Comparison of ENCODE assay signal across 8 cellular contexts in the genomic region with DNA sequence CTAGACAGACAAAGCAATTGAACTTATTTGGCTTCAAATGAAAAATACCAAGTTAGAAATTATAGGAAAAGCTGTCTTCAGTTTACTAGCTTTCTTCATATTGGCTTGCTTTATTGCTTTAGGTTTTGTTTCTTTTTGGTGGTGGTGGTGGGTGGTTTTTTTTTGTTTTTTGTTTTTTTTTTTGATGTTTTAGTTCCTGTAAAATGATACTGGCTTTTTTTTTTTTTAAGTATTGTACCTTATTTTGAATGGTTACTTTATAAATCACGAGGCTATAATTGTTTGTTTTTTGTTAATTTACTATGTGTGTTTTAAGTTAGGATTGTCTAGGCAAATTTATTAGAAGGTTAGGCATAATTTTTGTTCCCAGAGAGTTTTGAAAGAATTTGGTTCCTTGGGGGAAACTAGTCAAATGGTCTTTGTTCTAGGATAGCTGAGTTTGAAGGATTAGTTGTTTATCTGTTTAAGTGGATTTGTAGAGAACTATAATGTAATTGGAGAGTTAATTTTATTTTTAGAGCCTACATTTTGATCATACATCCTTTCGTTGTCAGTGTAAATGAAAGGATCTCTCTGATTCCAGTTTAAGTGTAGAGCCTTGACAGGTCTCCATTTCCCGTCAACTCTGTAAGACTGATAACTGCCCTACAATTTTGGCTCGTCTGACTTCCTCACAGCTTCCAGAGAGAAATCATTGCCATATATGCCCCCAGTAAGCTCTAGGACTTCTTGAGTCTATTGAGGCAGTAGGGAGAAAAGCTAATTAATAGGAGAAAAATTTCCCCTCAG. TPM values are rescaled to one million over a fixed set of nuclear protein-coding genes. Genes with fewer than 3 reads are reported as not detected.
DNase-seq lines count a peak whose midpoint lies in the region; ATAC-seq and TF ChIP-seq lines count a peak whose summit lies in the region.

No MANE protein-coding gene starts in this region.

- H3K27ac Mint-ChIP-seq in natural killer cell, result peak overlapping the region; percentile 100

- DNase-seq in MG63 (no peak), cardiac fibroblast (ENCODE audit: low read depth in 2 of 2) (no peak), natural killer cell (no peak), NCI-H2107 (lab: John Stamatoyannopoulos, UW) (no peak), NCI-H2081 treated with DMSO at 0.1 percent for 48 hours (lab: John Stamatoyannopoulos, UW) (no peak)

- no peaks in the 10 kb centered on the region for H3K27me3 ChIP-seq in BLaER1 treated with 17β-estradiol and CSF1 and Interleukin-3, amounts not matched to agents 10 nM and 100 nM
- H3K27me3 ChIP-seq in MG63, result no peaks in the 10 kb centered on the region

- intact Hi-C loops in natural killer cell (cut with micrococcal nuclease), result loop anchor here (10.0 kb wide), 1 partner anchor 327 kb away; no protein-coding TSS in a partner anchor

- H3K36me3 ChIP-seq in BLaER1 treated with 17β-estradiol and CSF1 and Interleukin-3, amounts not matched to agents 10 nM and 100 nM, result peaks cover 0 to 18% (median under 1%) of the 10 kb centered on the region in 11 experiments; a peak in 10 of 22 replicates
- H3K36me3 ChIP-seq in MG63, result no peaks in the 10 kb centered on the region

- peak overlapping the region; percentile 99 to 100 (median 100) for H3K27ac ChIP-seq in BLaER1 treated with 17β-estradiol and CSF1 and Interleukin-3, amounts not matched to agents 10 nM and 100 nM

- H4K20me1 ChIP-seq in BLaER1 treated with 17β-estradiol and CSF1 and Interleukin-3, amounts not matched to agents 10 nM and 100 nM, result peaks cover 31 to 78% (median 66%) of the 10 kb centered on the region in 11 experiments; a peak in 21 of 22 replicates

- no peaks in the 10 kb centered on the region for H3K27me3 Mint-ChIP-seq in natural killer cell (ENCODE audit: low read depth in 2 of 2)

- peak overlapping the region; percentile 81 to 98 (median 90) for H3K4me3 ChIP-seq in BLaER1 treated with 17β-estradiol and CSF1 and Interleukin-3, amounts not matched to agents 10 nM and 100 nM
- H3K4me3 ChIP-seq in MG63 (peak overlapping the region; percentile 75), cardiac fibroblast (replicated peaks in 1 of 2; ENCODE audit: low read depth in 2 of 2, low read length in 2 of 2) (peak overlapping the region; percentile 99 to 100)

- no peaks in the 10 kb centered on the region for H3K36me3 Mint-ChIP-seq in natural killer cell

- H3K4me3 Mint-ChIP-seq in natural killer cell, result peak overlapping the region; percentile 97

- no peaks in the 10 kb centered on the region for H3K9me3 ChIP-seq in BLaER1 treated with 17β-estradiol and CSF1 and Interleukin-3, amounts not matched to agents 10 nM and 100 nM (replicated peaks in 1 of 11)
- no peaks in the 10 kb centered on the region for H3K9me3 ChIP-seq in MG63

- H3K4me1 ChIP-seq in BLaER1 treated with 17β-estradiol and CSF1 and Interleukin-3, amounts not matched to agents 10 nM and 100 nM, result peaks cover 27 to 62% (median 45%) of the 10 kb centered on the region in 10 experiments

- H3K9me3 Mint-ChIP-seq in natural killer cell, result no peaks in the 10 kb centered on the region

- TF ChIP-seq CTCF in cardiac fibroblast (IDR thresholded peaks at IDR 0.05; ENCODE audit: low read depth, low read length) (no peak), natural killer cell (IDR thresholded peaks at IDR 0.05) (no peak)

- peak overlapping the region; percentile 97 to 100 (median 100) for H3K9ac ChIP-seq in BLaER1 treated with 17β-estradiol and CSF1 and Interleukin-3, amounts not matched to agents 10 nM and 100 nM

- peaks cover 68% of the 10 kb centered on the region in 2 donors for H3K4me1 Mint-ChIP-seq in natural killer cell

- ATAC-seq in natural killer cell, result no peak
- no peak for ATAC-seq in HG02610 (IDR thresholded peaks at IDR 0.05; ENCODE audit: unreplicated experiment)
- ATAC-seq in HG03135 (IDR thresholded peaks at IDR 0.05; ENCODE audit: unreplicated experiment), result no peak

- peak overlapping the region; percentile 84 to 97 (median 88) for H3K4me2 ChIP-seq in BLaER1 treated with 17β-estradiol and CSF1 and Interleukin-3, amounts not matched to agents 10 nM and 100 nM

RNA-seq across cellular contexts. Expression of a gene that starts 3.5 kb away (rescaled TPM):
- total RNA-seq in MG63 (2014; rRNA removed; shearing (Covaris generic); ENCODE audit: low replicate concordance), result 5.1 and 6.7 TPM in 2 replicates
- 100 to 1,000 TPM; 272 to 353 (median 345) TPM for total RNA-seq in natural killer cell

Comparison
In these comparisons a context has a peak if more than half of its experiments do, and no peak if none do; other contexts are left out.
1. RNA of a gene that starts 3.5 kb away (total RNA-seq): 272 to 353 TPM in natural killer cell; 5.1 to 6.7 TPM in MG63; every median in the first group is over 10 times any median in the second.
2. Peak in every context shown above with its lines, with median percentiles within 50 percentile points of each other: H3K4me3 ChIP-seq.